In the genomic region with DNA sequence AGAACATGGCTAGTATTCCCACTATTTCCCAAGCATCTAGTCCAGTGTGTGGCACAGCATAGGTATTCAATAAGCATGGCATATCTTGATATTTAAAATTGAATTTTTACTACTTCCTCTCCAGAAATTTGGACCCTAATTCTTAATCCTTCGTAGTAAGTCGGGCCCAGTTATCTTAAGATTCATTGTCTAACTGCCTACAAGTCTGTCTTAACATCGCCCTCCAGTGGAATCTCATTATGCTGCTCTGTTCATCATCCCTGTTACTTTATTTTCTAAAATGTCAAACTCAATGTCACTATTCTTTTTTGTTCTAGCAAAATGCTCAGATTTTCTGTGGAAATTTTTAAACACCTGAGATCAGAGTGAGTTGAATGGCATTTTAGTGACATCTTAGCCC, we compare ENCODE assay signal across 15 cellular contexts.
DNase-seq lines count a peak whose midpoint lies in the region; ATAC-seq, FAIRE-seq and TF ChIP-seq lines count a peak whose summit lies in the region.
"Had no signal": no experiment of that assay in that cellular context is flagged by ENCODE, and none has a peak within 500 bp of the region (broad histone marks: within the 10 kb centered on the region; RNA-seq: fewer than 3 reads in every experiment).

No MANE protein-coding gene starts in this region.

- ATAC-seq in GM21447 (IDR thresholded peaks at IDR 0.05; ENCODE audit: unreplicated experiment) (no peak), GM21526 (IDR thresholded peaks at IDR 0.05; ENCODE audit: low FRiP score, unreplicated experiment) (no peak), GM21515 (IDR thresholded peaks at IDR 0.05; ENCODE audit: unreplicated experiment) (no peak)
- ATAC-seq: activated CD4-positive, CD25-positive, alpha-beta regulatory T cell treated with anti-CD3 and anti-CD28 coated beads, Interleukin-2, amount 50 U/mL, for 24 hours; natural killer cell had no signal

- TF ChIP-seq EP300 in neural cell (conservative IDR thresholded peaks at IDR 0.05; ENCODE audit: poor library complexity, severe bottlenecking): no peak

- H3K4me1 Mint-ChIP-seq in H9 (peaks cover 0 to 2% of the 10 kb centered on the region in 2 experiments; a peak in 1 of 4 replicates), osteocyte (ENCODE audit: unreplicated experiment) (no peaks in the 10 kb centered on the region)
- H3K4me1 Mint-ChIP-seq: activated naive CD8-positive, alpha-beta T cell treated with anti-CD3 and anti-CD28 coated beads for 36 hours; natural killer cell had no signal

- H3K27me3 Mint-ChIP-seq in H9 (ENCODE audit: low read depth): no peaks in the 10 kb centered on the region
- no peaks in the 10 kb centered on the region for H3K27me3 Mint-ChIP-seq in osteocyte (ENCODE audit: unreplicated experiment)
- H3K27me3 Mint-ChIP-seq: activated naive CD8-positive, alpha-beta T cell treated with anti-CD3 and anti-CD28 coated beads for 36 hours had no signal

- no peak overlapping the region for H3T11ph ChIP-seq in H9 (ENCODE audit: low read length)

- H3F3A ChIP-seq in neural cell (ENCODE audit: insufficient read depth, low read length, poor library complexity, severe bottlenecking): no peaks in the 10 kb centered on the region

- H4K8ac ChIP-seq in H9 (replicated peaks; ENCODE audit: insufficient read length, low read depth, low read length): no peak overlapping the region

- H4K20me1 ChIP-seq in H9 (ENCODE audit: control insufficient read depth, insufficient read depth, insufficient read length): no peaks in the 10 kb centered on the region
- no peaks in the 10 kb centered on the region for H4K20me1 ChIP-seq in neural cell (ENCODE audit: insufficient read depth)

- H3K27me3 ChIP-seq in H9 (ENCODE audit: insufficient read depth, low read length) (no peaks in the 10 kb centered on the region), bronchial epithelial cell (ENCODE audit: control insufficient read depth, insufficient read depth, low read length) (no peaks in the 10 kb centered on the region), neural cell (ENCODE audit: insufficient read depth, low read depth, low read length) (no peaks in the 10 kb centered on the region)

- no peaks in the 10 kb centered on the region for H3K9me2 ChIP-seq in neural cell (ENCODE audit: insufficient read depth, low read length)

- H3K4me2 ChIP-seq in H9 (ENCODE audit: insufficient read depth, insufficient read length, low read length) (no peak overlapping the region), neural cell (ENCODE audit: low read length) (no peak overlapping the region)

- H3K4ac ChIP-seq in H9 (ENCODE audit: low read depth, low read length): no peak overlapping the region

- peak; percentile 60 for TF ChIP-seq RAD21 in neural cell (conservative IDR thresholded peaks at IDR 0.05)

- H3K36me3 ChIP-seq in bronchial epithelial cell (ENCODE audit: control insufficient read depth, insufficient read depth, low read length) (no peaks in the 10 kb centered on the region), neural cell (ENCODE audit: insufficient read depth, low read length) (no peaks in the 10 kb centered on the region)

- H4K91ac ChIP-seq in H9 (ENCODE audit: insufficient read length, low read depth, low read length): no peak overlapping the region

- H3K27ac Mint-ChIP-seq in H9 (no peak overlapping the region; a peak in 1 of 7 replicates), osteocyte (ENCODE audit: unreplicated experiment) (no peak overlapping the region)
- H3K27ac Mint-ChIP-seq: activated naive CD8-positive, alpha-beta T cell treated with anti-CD3 and anti-CD28 coated beads for 36 hours; natural killer cell had no signal

- H2BK120ac ChIP-seq in H9 (ENCODE audit: low read depth, low read length, poor library complexity, severe bottlenecking): no peak overlapping the region

- H2BK20ac ChIP-seq in H9 (ENCODE audit: low read depth, low read length, poor library complexity, severe bottlenecking): no peak overlapping the region

- no peak overlapping the region for H2BK5ac ChIP-seq in H9 (ENCODE audit: insufficient read length, low read length)

- no peak overlapping the region for H3K56ac ChIP-seq in H9 (ENCODE audit: insufficient read length, low read depth, low read length)

- H3K27ac ChIP-seq in H9 (ENCODE audit: insufficient read length, low read depth, low read length): no peak overlapping the region
- no peak overlapping the region for H3K27ac ChIP-seq in neural cell (ENCODE audit: low read length)

- no peak overlapping the region for H3K14ac ChIP-seq in H9 (ENCODE audit: insufficient read depth, low read length)

- no peaks in the 10 kb centered on the region for H3K4me1 ChIP-seq in H9 (ENCODE audit: insufficient read depth, low read length)
- H3K4me1 ChIP-seq: Caco-2 had no signal

- H3K9ac ChIP-seq in H9 (ENCODE audit: extremely low read depth, insufficient read length, low read length): no peak overlapping the region
- no peak overlapping the region for H3K9ac ChIP-seq in neural cell (ENCODE audit: low read length)

- H3K4me3 ChIP-seq in NB4 (ENCODE audit: low read depth, low read length) (no peak overlapping the region), bronchial epithelial cell (ENCODE audit: low read depth, low read length) (no peak overlapping the region), neural cell (ENCODE audit: low read length) (no peak overlapping the region)

- no peak overlapping the region for H2AFZ ChIP-seq in H9 (ENCODE audit: low read length)
- no peak overlapping the region for H2AFZ ChIP-seq in neural cell (ENCODE audit: low read depth, low read length)

- H2AK5ac ChIP-seq in H9 (ENCODE audit: insufficient read length, low read length): no peak overlapping the region

- no peak overlapping the region for H2BK15ac ChIP-seq in H9 (ENCODE audit: low read depth, low read length)

- H3K9me3 Mint-ChIP-seq in H9 (peaks cover 1 to 4% of the 10 kb centered on the region in 2 experiments; a peak in 4 of 5 replicates), osteocyte (ENCODE audit: unreplicated experiment) (peaks cover 33% of the 10 kb centered on the region)

- no peak overlapping the region for H3K4me3 Mint-ChIP-seq in H9
- H3K4me3 Mint-ChIP-seq in osteocyte (ENCODE audit: unreplicated experiment): no peak overlapping the region
- H3K4me3 Mint-ChIP-seq: activated naive CD8-positive, alpha-beta T cell treated with anti-CD3 and anti-CD28 coated beads for 36 hours; natural killer cell had no signal

- no peak overlapping the region for H3K23ac ChIP-seq in H9 (ENCODE audit: insufficient read length, low read depth, low read length)

- TF ChIP-seq CTCF in H9 (conservative IDR thresholded peaks at IDR 0.05): peak; percentile 85
- TF ChIP-seq CTCF in NB4 (IDR thresholded peaks at IDR 0.05; ENCODE audit: low read depth, low read length): no peak
- TF ChIP-seq CTCF in bronchial epithelial cell (IDR thresholded peaks at IDR 0.05; ENCODE audit: insufficient read depth, low read length, severe bottlenecking): peak; percentile 15
- peak; percentile 63 for TF ChIP-seq CTCF in neural cell (IDR thresholded peaks at IDR 0.05; ENCODE audit: poor library complexity, severe bottlenecking)
- TF ChIP-seq CTCF in osteocyte (IDR thresholded peaks at IDR 0.05): no peak

- no peaks in the 10 kb centered on the region for H3K79me2 ChIP-seq in H9 (ENCODE audit: insufficient read depth, low read length)
- H3K79me2 ChIP-seq in neural cell (replicated peaks; ENCODE audit: insufficient read depth, low read length): no peaks in the 10 kb centered on the region

- TF ChIP-seq POLR2A in NB4 (IDR thresholded peaks at IDR 0.05; ENCODE audit: extremely low read depth, insufficient read length): no peak

- H3K23me2 ChIP-seq in H9 (ENCODE audit: insufficient read length, low read depth, low read length, poor library complexity, severe bottlenecking): no peaks in the 10 kb centered on the region

- peaks cover under 1 to 1% (median under 1%) of the 10 kb centered on the region in 3 experiments; a peak in 4 of 7 replicates for H3K36me3 Mint-ChIP-seq in H9 (ENCODE audit: insufficient read depth in 1 of 3, low read depth in 3 of 3)
- H3K36me3 Mint-ChIP-seq in osteocyte (ENCODE audit: unreplicated experiment): no peaks in the 10 kb centered on the region
- H3K36me3 Mint-ChIP-seq: activated naive CD8-positive, alpha-beta T cell treated with anti-CD3 and anti-CD28 coated beads for 36 hours; natural killer cell had no signal

- FAIRE-seq in bronchial epithelial cell (lab: Jason Lieb, UNC): no peak

- DNase-seq in H9: no peak
- DNase-seq in NB4 (ENCODE audit: low read depth): peak; percentile 11
- DNase-seq in bronchial epithelial cell (ENCODE audit: low read depth): peak; percentile 10
- no peak for DNase-seq in osteocyte (ENCODE audit: extremely low spot score, unreplicated experiment)
- DNase-seq: activated naive CD8-positive, alpha-beta T cell treated with anti-CD3 and anti-CD28 coated beads for 36 hours; erythroblast; IMR-90; natural killer cell; NCI-H146 had no signal

- H3K9me3 ChIP-seq in H9 (ENCODE audit: control insufficient read depth, low read depth, low read length): no peaks in the 10 kb centered on the region
- no peaks in the 10 kb centered on the region for H3K9me3 ChIP-seq in neural cell (ENCODE audit: low read length)
- H3K9me3 ChIP-seq: Caco-2 had no signal

- H3K18ac ChIP-seq in H9 (ENCODE audit: insufficient read length, low read depth, low read length): no peak overlapping the region

- no peak overlapping the region for H2BK12ac ChIP-seq in H9 (ENCODE audit: insufficient read length, low read depth, low read length)

- no peaks in the 10 kb centered on the region for H3K79me1 ChIP-seq in H9 (ENCODE audit: insufficient read depth, low read depth, low read length, poor library complexity, severe bottlenecking)

- no CpG with 5 or more reads among the region's 3 CpGs for WGBS in H9 (ENCODE audit: extremely low coverage, insufficient read length, low lambda C conversion rate)

- H4K5ac ChIP-seq in H9 (ENCODE audit: insufficient read length, low read depth, low read length): no peak overlapping the region

TF ChIP-seq in neural cell, 6 proteins besides CTCF, POLR2A, EP300 and RAD21:
- TF ChIP-seq SMC3 (conservative IDR thresholded peaks at IDR 0.05; ENCODE audit: poor library complexity) (peak; percentile 66), TAF1 (IDR thresholded peaks at IDR 0.05; ENCODE audit: low read depth) (no peak)

Comparison
In these comparisons a context has a peak if more than half of its experiments do, and no peak if none do; other contexts are left out.
1. DNase-seq: peak in NB4 (single experiment) and bronchial epithelial cell (single experiment); none in H9 (single experiment) and osteocyte (single experiment).
2. CTCF ChIP-seq: peak in H9 (single experiment), bronchial epithelial cell (single experiment) and neural cell (single experiment); none in NB4 (single experiment) and osteocyte (single experiment).